In genomic region chr17:40315678-40316570, GRCh38 we compare ENCODE assay signal across 9 cellular contexts. TPM values are rescaled to one million over a fixed set of nuclear protein-coding genes. Genes with fewer than 3 reads are reported as not detected.
DNase-seq lines count a peak whose midpoint lies in the region; ATAC-seq and TF ChIP-seq lines count a peak whose summit lies in the region.
"Had no signal": no experiment of that assay in that cellular context is flagged by ENCODE, and none has a peak within 500 bp of the region (broad histone marks: within the 10 kb centered on the region; RNA-seq: fewer than 3 reads in every experiment).

No MANE protein-coding gene starts in this region.

- H3K36me3 ChIP-seq in lower lobe of right lung: no peaks in the 10 kb centered on the region
- no peaks in the 10 kb centered on the region for H3K36me3 ChIP-seq in upper lobe of left lung

- peaks cover 20% of the 10 kb centered on the region for H3K36me3 Mint-ChIP-seq in activated naive CD4-positive, alpha-beta T cell treated with anti-CD3 and anti-CD28 coated beads, Interleukin-2, amount 10 ng/mL, durations not matched to agents 7 days and 5 days
- H3K36me3 Mint-ChIP-seq in activated naive CD4-positive, alpha-beta T cell treated with anti-CD3 and anti-CD28 coated beads, Interleukin-2, amount 50 U/mL, for 72 hours: peaks cover 0 to 9% of the 10 kb centered on the region in 2 donors
- no peaks in the 10 kb centered on the region for H3K36me3 Mint-ChIP-seq in activated T-helper 1 cell treated with anti-CD3 and anti-CD28 coated beads, Interleukin-12 subunit alpha, Interleukin-12 subunit beta, Interleukin-2, Interleukin-4 antibody, amounts not matched to agents 30 ng/mL and 10 ng/mL and 1 ng/mL, durations not matched to agents 14 hours and 24 hours and 36 hours (ENCODE audit: low read depth)

- TF ChIP-seq CTCF in lower lobe of right lung (IDR thresholded peaks at IDR 0.05) (no peak), upper lobe of left lung (IDR thresholded peaks at IDR 0.05) (no peak)

- CTCF ChIA-PET in activated naive CD4-positive, alpha-beta T cell treated with anti-CD3 and anti-CD28 coated beads, Interleukin-2, amount 10 ng/mL, durations not matched to agents 7 days and 5 days (lab: Charles Lee): interaction anchor here (1.0 to 6.1 kb wide), 9 partner anchors 9 to 46 kb away, joined by 3 to 48 read pairs (median 10); no protein-coding TSS in a partner anchor

- no peaks in the 10 kb centered on the region for H3K27me3 ChIP-seq in lower lobe of right lung (ENCODE audit: low read depth)
- no peaks in the 10 kb centered on the region for H3K27me3 ChIP-seq in upper lobe of left lung

- TF ChIP-seq EP300 in upper lobe of left lung (IDR thresholded peaks at IDR 0.05): no peak

- no peak overlapping the region for H3K4me3 Mint-ChIP-seq in activated naive CD4-positive, alpha-beta T cell treated with anti-CD3 and anti-CD28 coated beads, Interleukin-2, amount 10 ng/mL, durations not matched to agents 7 days and 5 days
- H3K4me3 Mint-ChIP-seq in activated T-helper 1 cell treated with anti-CD3 and anti-CD28 coated beads, Interleukin-12 subunit alpha, Interleukin-12 subunit beta, Interleukin-2, Interleukin-4 antibody, amounts not matched to agents 30 ng/mL and 10 ng/mL and 1 ng/mL, durations not matched to agents 14 hours and 24 hours and 36 hours: no peak overlapping the region
- H3K4me3 Mint-ChIP-seq: activated CD4-positive, alpha-beta T cell treated with anti-CD3 and anti-CD28 coated beads for 36 hours had no signal

- peak overlapping the region; percentile 78 for H3K27ac Mint-ChIP-seq in activated naive CD4-positive, alpha-beta T cell treated with anti-CD3 and anti-CD28 coated beads, Interleukin-2, amount 10 ng/mL, durations not matched to agents 7 days and 5 days
- H3K27ac Mint-ChIP-seq in activated naive CD4-positive, alpha-beta T cell treated with anti-CD3 and anti-CD28 coated beads, Interleukin-2, amount 50 U/mL, for 72 hours: no peak overlapping the region
- H3K27ac Mint-ChIP-seq in activated T-helper 1 cell treated with anti-CD3 and anti-CD28 coated beads, Interleukin-12 subunit alpha, Interleukin-12 subunit beta, Interleukin-2, Interleukin-4 antibody, amounts not matched to agents 30 ng/mL and 10 ng/mL and 1 ng/mL, durations not matched to agents 14 hours and 24 hours and 36 hours: peak overlapping the region; percentile 61
- H3K27ac Mint-ChIP-seq: activated CD4-positive, alpha-beta T cell treated with anti-CD3 and anti-CD28 coated beads for 36 hours had no signal

- H3K4me1 ChIP-seq in lower lobe of right lung (peaks cover 90% of the 10 kb centered on the region), upper lobe of left lung (peaks cover 88 to 96% (median 90%) of the 10 kb centered on the region in 4 donors)

- H3K27me3 Mint-ChIP-seq in activated naive CD4-positive, alpha-beta T cell treated with anti-CD3 and anti-CD28 coated beads, Interleukin-2, amount 10 ng/mL, durations not matched to agents 7 days and 5 days: no peaks in the 10 kb centered on the region
- H3K27me3 Mint-ChIP-seq in activated T-helper 1 cell treated with anti-CD3 and anti-CD28 coated beads, Interleukin-12 subunit alpha, Interleukin-12 subunit beta, Interleukin-2, Interleukin-4 antibody, amounts not matched to agents 30 ng/mL and 10 ng/mL and 1 ng/mL, durations not matched to agents 14 hours and 24 hours and 36 hours (ENCODE audit: insufficient read depth): peaks cover 3% of the 10 kb centered on the region
- H3K27me3 Mint-ChIP-seq: activated CD4-positive, alpha-beta T cell treated with anti-CD3 and anti-CD28 coated beads for 36 hours had no signal

- H3K27ac ChIP-seq in lower lobe of right lung (peak overlapping the region; percentile 96), upper lobe of left lung (peak overlapping the region; percentile 93 to 96 (median 96))

- no peak for ATAC-seq in activated naive CD4-positive, alpha-beta T cell treated with anti-CD3 and anti-CD28 coated beads, Interleukin-2, amount 50 U/mL, for 72 hours
- ATAC-seq in lower lobe of right lung (no peak), upper lobe of left lung (ENCODE audit: low FRiP score in 2 of 2) (no peak)
- ATAC-seq: activated CD4-positive, alpha-beta T cell treated with anti-CD3 and anti-CD28 coated beads for 36 hours had no signal

- H3K9me3 ChIP-seq in lower lobe of right lung: no peaks in the 10 kb centered on the region
- no peaks in the 10 kb centered on the region for H3K9me3 ChIP-seq in upper lobe of left lung

- no peak for TF ChIP-seq POLR2A in upper lobe of left lung (IDR thresholded peaks at IDR 0.05)

- intact Hi-C loops in activated T-helper 1 cell treated with anti-CD3 and anti-CD28 coated beads, Interleukin-12 subunit alpha, Interleukin-12 subunit beta, Interleukin-2, Interleukin-4 antibody, amounts not matched to agents 30 ng/mL and 10 ng/mL and 1 ng/mL, durations not matched to agents 14 hours and 24 hours and 36 hours (cut with micrococcal nuclease): loop anchor here (5.0 kb wide), 2 partner anchors 41 to 111 kb away; no protein-coding TSS in a partner anchor
- intact Hi-C loops in lower lobe of right lung (cut with DNase I): no loop called here

- H3K9me3 Mint-ChIP-seq in activated naive CD4-positive, alpha-beta T cell treated with anti-CD3 and anti-CD28 coated beads, Interleukin-2, amount 10 ng/mL, durations not matched to agents 7 days and 5 days: no peaks in the 10 kb centered on the region
- no peaks in the 10 kb centered on the region for H3K9me3 Mint-ChIP-seq in activated naive CD4-positive, alpha-beta T cell treated with anti-CD3 and anti-CD28 coated beads, Interleukin-2, amount 50 U/mL, for 72 hours
- no peaks in the 10 kb centered on the region for H3K9me3 Mint-ChIP-seq in activated T-helper 1 cell treated with anti-CD3 and anti-CD28 coated beads, Interleukin-12 subunit alpha, Interleukin-12 subunit beta, Interleukin-2, Interleukin-4 antibody, amounts not matched to agents 30 ng/mL and 10 ng/mL and 1 ng/mL, durations not matched to agents 14 hours and 24 hours and 36 hours

- 45 to 54% methylated on average over 4 to 9 of the region's 9 CpGs for WGBS in upper lobe of left lung, 2 donors

- peak; percentile 57 for DNase-seq in activated naive CD4-positive, alpha-beta T cell treated with anti-CD3 and anti-CD28 coated beads, Interleukin-2, amount 10 ng/mL, durations not matched to agents 7 days and 5 days
- no peak for DNase-seq in activated naive CD4-positive, alpha-beta T cell treated with anti-CD3 and anti-CD28 coated beads, Interleukin-2, amount 50 U/mL, for 72 hours (ENCODE audit: low spot score in 2 of 2)
- no peak for DNase-seq in activated T-helper 1 cell treated with anti-CD3 and anti-CD28 coated beads, Interleukin-12 subunit alpha, Interleukin-12 subunit beta, Interleukin-2, Interleukin-4 antibody, amounts not matched to agents 30 ng/mL and 10 ng/mL and 1 ng/mL, durations not matched to agents 14 hours and 24 hours and 36 hours (ENCODE audit: low spot score)
- DNase-seq in lower lobe of right lung (no peak), upper lobe of left lung (no peak), NCI-H2171 treated with DMSO at 0.1 percent for 48 hours (lab: John Stamatoyannopoulos, UW) (no peak), midbrain (lab: John Stamatoyannopoulos, UW) (no peak), SK-N-DZ (ENCODE audit: low spot score) (no peak)
- DNase-seq: activated CD4-positive, alpha-beta T cell treated with anti-CD3 and anti-CD28 coated beads for 36 hours had no signal

- peaks cover 71% of the 10 kb centered on the region for H3K4me1 Mint-ChIP-seq in activated naive CD4-positive, alpha-beta T cell treated with anti-CD3 and anti-CD28 coated beads, Interleukin-2, amount 10 ng/mL, durations not matched to agents 7 days and 5 days
- H3K4me1 Mint-ChIP-seq in activated T-helper 1 cell treated with anti-CD3 and anti-CD28 coated beads, Interleukin-12 subunit alpha, Interleukin-12 subunit beta, Interleukin-2, Interleukin-4 antibody, amounts not matched to agents 30 ng/mL and 10 ng/mL and 1 ng/mL, durations not matched to agents 14 hours and 24 hours and 36 hours (ENCODE audit: low read depth): peaks cover 69% of the 10 kb centered on the region

- H3K4me3 ChIP-seq in lower lobe of right lung (peak overlapping the region; percentile 99), upper lobe of left lung (peak overlapping the region in 1 of 4 donors; percentile 82)

RNA-seq across cellular contexts. Expression of gene RARA, which starts 6.9 kb away (rescaled TPM):
- total RNA-seq in activated naive CD4-positive, alpha-beta T cell treated with anti-CD3 and anti-CD28 coated beads, Interleukin-2, amount 50 U/mL, for 72 hours: 10 to 100 TPM; 21.0 to 23.0 TPM
- total RNA-seq in activated T-helper 1 cell treated with anti-CD3 and anti-CD28 coated beads, Interleukin-12 subunit alpha, Interleukin-12 subunit beta, Interleukin-2, Interleukin-4 antibody, amounts not matched to agents 30 ng/mL and 10 ng/mL and 1 ng/mL, durations not matched to agents 14 hours and 24 hours and 36 hours: 19.3 and 19.9 TPM in 2 replicates
- total RNA-seq in lower lobe of right lung: 82.6 TPM
- total RNA-seq in upper lobe of left lung: 10 to 100 TPM; 45.7 to 95.6 (median 85.9) TPM
- 42.3 and 43.5 TPM in 2 replicates for polyA plus RNA-seq in SK-N-DZ (2014; cell fraction: cytosol; rRNA removed)
- polyA plus RNA-seq in SK-N-DZ (2014; cell fraction: nucleus; rRNA removed): 27.0 and 42.6 TPM in 2 replicates

RNA-seq across cellular contexts. Expression of gene CDC6, which starts 28.2 kb away (rescaled TPM):
- total RNA-seq in activated naive CD4-positive, alpha-beta T cell treated with anti-CD3 and anti-CD28 coated beads, Interleukin-2, amount 50 U/mL, for 72 hours: 10 to 100 TPM; 81.8 to 86.7 TPM
- total RNA-seq in activated T-helper 1 cell treated with anti-CD3 and anti-CD28 coated beads, Interleukin-12 subunit alpha, Interleukin-12 subunit beta, Interleukin-2, Interleukin-4 antibody, amounts not matched to agents 30 ng/mL and 10 ng/mL and 1 ng/mL, durations not matched to agents 14 hours and 24 hours and 36 hours: 130 and 135 TPM in 2 replicates
- total RNA-seq in lower lobe of right lung (2.3 TPM), upper lobe of left lung (1 to 10 TPM; 1.1 to 5.1 (median 2.3) TPM)
- polyA plus RNA-seq in SK-N-DZ (2014; cell fraction: cytosol; rRNA removed): 87.3 and 102 TPM in 2 replicates
- polyA plus RNA-seq in SK-N-DZ (2014; cell fraction: nucleus; rRNA removed): 47.1 and 49.5 TPM in 2 replicates

RNA-seq across cellular contexts. Expression of gene GJD3, which starts 48.6 kb away (rescaled TPM):
- not detected for total RNA-seq in activated naive CD4-positive, alpha-beta T cell treated with anti-CD3 and anti-CD28 coated beads, Interleukin-2, amount 50 U/mL, for 72 hours
- total RNA-seq in activated T-helper 1 cell treated with anti-CD3 and anti-CD28 coated beads, Interleukin-12 subunit alpha, Interleukin-12 subunit beta, Interleukin-2, Interleukin-4 antibody, amounts not matched to agents 30 ng/mL and 10 ng/mL and 1 ng/mL, durations not matched to agents 14 hours and 24 hours and 36 hours: 0.44 and 0.56 TPM in 2 replicates
- 3.1 TPM for total RNA-seq in lower lobe of right lung
- 1 to 10 TPM in 4 of 6 donors, not detected in 2; 1.7 to 8.4 (median 4.5) TPM for total RNA-seq in upper lobe of left lung
- polyA plus RNA-seq in SK-N-DZ (2014; cell fraction: cytosol; rRNA removed): 0.30 TPM in 1 of 2 replicates, not detected in the other
- polyA plus RNA-seq in SK-N-DZ (2014; cell fraction: nucleus; rRNA removed): not detected in 2 replicates
- total RNA-seq: activated CD4-positive, alpha-beta T cell treated with anti-CD3 and anti-CD28 coated beads for 36 hours had no signal

Comparison
In these comparisons a context has a peak if more than half of its experiments do, and no peak if none do; other contexts are left out.
1. H3K27ac Mint-ChIP-seq: peak in activated naive CD4-positive, alpha-beta T cell treated with anti-CD3 and anti-CD28 coated beads, Interleukin-2, amount 10 ng/mL, durations not matched to agents 7 days and 5 days (single experiment) and activated T-helper 1 cell treated with anti-CD3 and anti-CD28 coated beads, Interleukin-12 subunit alpha, Interleukin-12 subunit beta, Interleukin-2, Interleukin-4 antibody, amounts not matched to agents 30 ng/mL and 10 ng/mL and 1 ng/mL, durations not matched to agents 14 hours and 24 hours and 36 hours (single experiment); none in activated naive CD4-positive, alpha-beta T cell treated with anti-CD3 and anti-CD28 coated beads, Interleukin-2, amount 50 U/mL, for 72 hours (0 of 2).
2. RNA of gene CDC6, which starts 28.2 kb away (total RNA-seq): 130 to 135 TPM in activated T-helper 1 cell treated with anti-CD3 and anti-CD28 coated beads, Interleukin-12 subunit alpha, Interleukin-12 subunit beta, Interleukin-2, Interleukin-4 antibody, amounts not matched to agents 30 ng/mL and 10 ng/mL and 1 ng/mL, durations not matched to agents 14 hours and 24 hours and 36 hours and 81.8 to 86.7 TPM in activated naive CD4-positive, alpha-beta T cell treated with anti-CD3 and anti-CD28 coated beads, Interleukin-2, amount 50 U/mL, for 72 hours; 1.1 to 5.1 TPM in upper lobe of left lung and 2.3 TPM in lower lobe of right lung (single experiment); every median in the first group is over 10 times any median in the second.